In the genomic region with DNA sequence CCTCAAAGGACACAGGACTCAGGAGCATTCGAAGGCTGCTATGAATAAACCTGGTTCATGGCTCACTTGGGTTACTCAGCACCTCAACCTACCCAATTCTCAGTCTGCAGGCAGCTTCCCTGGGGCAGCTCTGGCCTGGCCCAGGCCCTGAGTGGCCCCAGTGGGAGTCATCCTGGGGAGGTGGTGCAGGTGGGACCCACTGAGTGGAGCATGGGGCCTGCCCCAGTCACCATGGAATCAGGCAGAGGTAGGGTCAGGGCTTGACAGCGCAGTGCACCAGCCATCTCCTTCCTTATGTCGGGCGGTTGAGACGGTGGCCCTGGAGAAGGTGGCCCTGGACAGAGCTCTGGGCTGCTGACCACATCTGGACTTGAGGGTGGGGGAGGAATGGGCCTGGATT, we compare ENCODE assay signal across 2 cellular contexts.
TF ChIP-seq lines count a peak whose summit lies in the region.

No MANE protein-coding gene starts in this region.

TF ChIP-seq in WTC11, 78 proteins besides CTCF, POLR2A, EP300 and RAD21:
- no peak for TF ChIP-seq ERG (CRISPR knock-in tag; IDR thresholded peaks at IDR 0.05)
- no peak for TF ChIP-seq ZNF219 (CRISPR knock-in tag; IDR thresholded peaks at IDR 0.05; ENCODE audit: borderline replicate concordance)
- no peak for TF ChIP-seq ZNF416 (CRISPR knock-in tag; IDR thresholded peaks at IDR 0.05)
- TF ChIP-seq TCF7 (CRISPR knock-in tag; IDR thresholded peaks at IDR 0.05; ENCODE audit: low read depth): no peak
- no peak for TF ChIP-seq ZBTB21 (CRISPR knock-in tag; IDR thresholded peaks at IDR 0.05; ENCODE audit: borderline replicate concordance)

TF ChIP-seq in HepG2, 621 proteins besides CTCF, POLR2A, EP300 and RAD21:
- no peak for TF ChIP-seq RBM22 (optimal IDR thresholded peaks at IDR 0.05; ENCODE audit: low read length)
- no peak for TF ChIP-seq ZNF549 (CRISPR knock-in tag; IDR thresholded peaks at IDR 0.05)
- no peak for TF ChIP-seq ZNF652 (CRISPR knock-in tag; IDR thresholded peaks at IDR 0.05; ENCODE audit: borderline replicate concordance, low read depth)
- TF ChIP-seq HCFC1 (IDR thresholded peaks at IDR 0.05; ENCODE audit: low read depth, low read length): no peak
- no peak for TF ChIP-seq ZNF746 (CRISPR knock-in tag; IDR thresholded peaks at IDR 0.05)
- no peak for TF ChIP-seq POGK (CRISPR knock-in tag; conservative IDR thresholded peaks at IDR 0.05)
- no peak for TF ChIP-seq DMAP1 (CRISPR knock-in tag; IDR thresholded peaks at IDR 0.05)
- TF ChIP-seq KAT8 (CRISPR knock-in tag; IDR thresholded peaks at IDR 0.05): no peak
- TF ChIP-seq EZH2 (conservative IDR thresholded peaks at IDR 0.05; ENCODE audit: low read depth, low read length): no peak
- no peak for TF ChIP-seq ZXDC (CRISPR knock-in tag; IDR thresholded peaks at IDR 0.05)
- no peak for TF ChIP-seq MAFG (CRISPR knock-in tag; IDR thresholded peaks at IDR 0.05)
- TF ChIP-seq PRDM4 (CRISPR knock-in tag; IDR thresholded peaks at IDR 0.05; ENCODE audit: borderline replicate concordance): no peak
- TF ChIP-seq SMAD9 (CRISPR knock-in tag; IDR thresholded peaks at IDR 0.05): no peak
- no peak for TF ChIP-seq CEBPZ (IDR thresholded peaks at IDR 0.05; ENCODE audit: low read length)
